ENCODE assay signal across 28 cellular contexts in the genomic region with DNA sequence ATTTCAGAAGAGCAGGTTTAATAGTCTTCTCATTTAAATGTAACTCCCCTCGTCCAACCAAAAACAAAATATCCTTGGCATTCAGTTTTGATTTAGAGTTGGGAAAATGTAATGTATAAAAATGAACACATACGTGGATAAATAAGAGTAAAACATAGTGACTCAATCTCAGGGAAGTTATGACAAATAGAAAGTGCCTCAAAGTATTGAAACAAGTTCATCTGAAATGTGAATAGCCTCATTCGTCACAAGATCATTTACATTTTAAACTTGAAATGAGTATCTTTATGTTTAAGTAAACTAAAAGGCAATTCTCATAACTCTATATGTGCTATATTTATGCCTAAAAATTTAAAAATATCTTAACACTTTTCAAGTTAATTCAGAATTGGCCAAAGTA.
DNase-seq lines count a peak whose midpoint lies in the region; ATAC-seq and TF ChIP-seq lines count a peak whose summit lies in the region.
"Had no signal": no experiment of that assay in that cellular context is flagged by ENCODE, and none has a peak within 500 bp of the region (broad histone marks: within the 10 kb centered on the region; RNA-seq: fewer than 3 reads in every experiment).

No MANE protein-coding gene starts in this region.

- CTCF ChIA-PET in activated CD4-positive, alpha-beta T cell treated with anti-CD3 and anti-CD28 coated beads for 36 hours (lab: Charles Lee), result no interaction called here

- peak overlapping the region; percentile 7 to 86 for H3K9ac ChIP-seq in liver (ENCODE audit: low read depth in 1 of 2, low read length in 2 of 2)

- ATAC-seq in activated CD4-positive, alpha-beta T cell treated with anti-CD3 and anti-CD28 coated beads for 36 hours, result peak; percentile 44
- ATAC-seq in thoracic aorta (ENCODE audit: insufficient number of reproducible peaks, low FRiP score, low read depth), result no peak
- no peak for ATAC-seq in GM21390 (IDR thresholded peaks at IDR 0.05; ENCODE audit: unreplicated experiment)
- ATAC-seq: activated CD8-positive, alpha-beta T cell treated with anti-CD3 and anti-CD28 coated beads, Interleukin-2, amount 10 ng/mL, durations not matched to agents 7 days and 5 days; naive thymus-derived CD4-positive, alpha-beta T cell had no signal

- H3K4me3 Mint-ChIP-seq in activated CD4-positive, alpha-beta T cell treated with anti-CD3 and anti-CD28 coated beads for 36 hours, result no peak overlapping the region
- H3K4me3 Mint-ChIP-seq: activated CD8-positive, alpha-beta T cell treated with anti-CD3 and anti-CD28 coated beads, Interleukin-2, amount 10 ng/mL, durations not matched to agents 7 days and 5 days; naive thymus-derived CD4-positive, alpha-beta T cell; stimulated activated naive CD8-positive, alpha-beta T cell treated with anti-CD3 and anti-CD28 coated beads, Interleukin-15, Interleukin-2, amounts not matched to agents 100 ng/mL and 50 ng/mL, for 24 hours had no signal

- no peaks in the 10 kb centered on the region for H3K9me3 Mint-ChIP-seq in activated CD4-positive, alpha-beta T cell treated with anti-CD3 and anti-CD28 coated beads for 36 hours (ENCODE audit: low read depth)
- H3K9me3 Mint-ChIP-seq: naive thymus-derived CD4-positive, alpha-beta T cell; stimulated activated naive CD8-positive, alpha-beta T cell treated with anti-CD3 and anti-CD28 coated beads, Interleukin-15, Interleukin-2, amounts not matched to agents 100 ng/mL and 50 ng/mL, for 24 hours had no signal

- POLR2A ChIA-PET in activated CD4-positive, alpha-beta T cell treated with anti-CD3 and anti-CD28 coated beads for 36 hours (lab: Charles Lee), result no interaction called here

- H3K27ac ChIP-seq in coronary artery, result peak overlapping the region; percentile 23 to 67
- H3K27ac ChIP-seq in liver (ENCODE audit: low read depth in 1 of 2, low read length in 2 of 2), result peak overlapping the region; percentile 71 to 88
- peak overlapping the region in 1 of 2 donors; percentile 64 for H3K27ac ChIP-seq in thoracic aorta
- H3K27ac ChIP-seq: 22Rv1 had no signal

- DNase-seq in activated CD4-positive, alpha-beta T cell treated with anti-CD3 and anti-CD28 coated beads for 36 hours, result no peak
- no peak for DNase-seq in activated CD4-positive, alpha-beta T cell treated with anti-CD3 and anti-CD28 coated beads for 4 hours
- DNase-seq in coronary artery (ENCODE audit: low spot score) (no peak), thoracic aorta (ENCODE audit: low spot score) (no peak), OCI-M2 (lab: John Stamatoyannopoulos, UW; ENCODE audit: unreplicated experiment) (no peak), NCI-H526 (lab: John Stamatoyannopoulos, UW) (no peak)
- DNase-seq: activated CD4-positive, CD25-positive, alpha-beta regulatory T cell treated with anti-CD3 and anti-CD28 coated beads, Interleukin-2, amount 50 U/mL, for 72 hours; activated CD8-positive, alpha-beta T cell treated with anti-CD3 and anti-CD28 coated beads, Interleukin-2, amount 10 ng/mL, durations not matched to agents 7 days and 5 days; activated gamma-delta T cell treated with Interleukin-2 at 50 U/mL for 16 hours; activated T-cell treated with anti-CD3 and anti-CD28 coated beads for 4 hours; AML-193; cortex of kidney; heart left ventricle; mesendoderm; naive thymus-derived CD4-positive, alpha-beta T cell; NCI-H1048; NCI-H187; NCI-H2171 treated with DMSO at 0.1 percent for 48 hours; NCI-H524 treated with DMSO at 0.1 percent for 48 hours; nucleus accumbens; SIG-M5; upper lobe of left lung had no signal

- intact Hi-C loops in activated CD4-positive, alpha-beta T cell treated with anti-CD3 and anti-CD28 coated beads for 36 hours (cut with DNase I, micrococcal nuclease), result no loop called here

- 46% methylated on average over 3 of the region's 3 CpGs for WGBS in liver

- H3K27me3 ChIP-seq in liver (ENCODE audit: control insufficient read depth in 4 of 4, insufficient read depth in 4 of 4, low read length in 3 of 4) (no peaks in the 10 kb centered on the region), thoracic aorta (replicated peaks; ENCODE audit: insufficient read depth) (no peaks in the 10 kb centered on the region)
- H3K27me3 ChIP-seq: heart left ventricle, Peyer's patch, upper lobe of left lung had no signal

- H3K4me3 ChIP-seq in coronary artery, result peak overlapping the region; percentile 47
- H3K4me3 ChIP-seq in liver (ENCODE audit: low read depth in 1 of 3, low read length in 3 of 3), result peak overlapping the region in 2 of 3 donors; percentile 44 to 67
- peak overlapping the region; percentile 57 for H3K4me3 ChIP-seq in thoracic aorta
- H3K4me3 ChIP-seq: HAP-1, Peyer's patch, upper lobe of left lung had no signal

- no peak overlapping the region for H3K27ac Mint-ChIP-seq in activated CD4-positive, alpha-beta T cell treated with anti-CD3 and anti-CD28 coated beads for 36 hours
- H3K27ac Mint-ChIP-seq: activated CD8-positive, alpha-beta T cell treated with anti-CD3 and anti-CD28 coated beads, Interleukin-2, amount 10 ng/mL, durations not matched to agents 7 days and 5 days had no signal

- no peaks in the 10 kb centered on the region for H3K36me3 Mint-ChIP-seq in activated CD4-positive, alpha-beta T cell treated with anti-CD3 and anti-CD28 coated beads for 36 hours (ENCODE audit: low read depth)

- peaks cover 7 to 19% (median 11%) of the 10 kb centered on the region in 4 donors for H3K4me1 ChIP-seq in liver (ENCODE audit: control insufficient read depth in 4 of 4, insufficient read depth in 4 of 4, low read length in 3 of 4)
- H3K4me1 ChIP-seq in thoracic aorta (ENCODE audit: control insufficient read depth in 1 of 2, low read depth in 2 of 2), result peaks cover 0 to 27% of the 10 kb centered on the region in 2 donors
- H3K4me1 ChIP-seq: Peyer's patch had no signal

- H3K36me3 ChIP-seq in liver (ENCODE audit: control insufficient read depth in 4 of 4, insufficient read depth in 3 of 4, low read depth in 1 of 4, low read length in 3 of 4) (no peaks in the 10 kb centered on the region), thoracic aorta (no peaks in the 10 kb centered on the region)
- H3K36me3 ChIP-seq: HAP-1, heart left ventricle, Peyer's patch, upper lobe of left lung had no signal

- no peak for TF ChIP-seq CTCF in coronary artery (IDR thresholded peaks at IDR 0.05)
- no peak for TF ChIP-seq CTCF in liver (IDR thresholded peaks at IDR 0.05; ENCODE audit: low read depth, low read length, missing input control)
- no peak for TF ChIP-seq CTCF in thoracic aorta (IDR thresholded peaks at IDR 0.05)

- no peaks in the 10 kb centered on the region for H3K27me3 Mint-ChIP-seq in activated CD4-positive, alpha-beta T cell treated with anti-CD3 and anti-CD28 coated beads for 36 hours
- H3K27me3 Mint-ChIP-seq: naive thymus-derived CD4-positive, alpha-beta T cell; stimulated activated naive CD8-positive, alpha-beta T cell treated with anti-CD3 and anti-CD28 coated beads, Interleukin-15, Interleukin-2, amounts not matched to agents 100 ng/mL and 50 ng/mL, for 24 hours had no signal

- peaks cover 9% of the 10 kb centered on the region for H3K4me1 Mint-ChIP-seq in activated CD4-positive, alpha-beta T cell treated with anti-CD3 and anti-CD28 coated beads for 36 hours

- no peak for TF ChIP-seq RAD21 in liver (IDR thresholded peaks at IDR 0.05)

- H3K9me3 ChIP-seq in liver (ENCODE audit: control insufficient read depth in 4 of 4, low read length in 3 of 4) (no peaks in the 10 kb centered on the region), thoracic aorta (no peaks in the 10 kb centered on the region)
- H3K9me3 ChIP-seq: HAP-1, heart left ventricle, Peyer's patch, upper lobe of left lung had no signal

TF ChIP-seq in liver, 16 proteins besides CTCF, POLR2A, EP300 and RAD21 (continues in another document):
- TF ChIP-seq YY1 (IDR thresholded peaks at IDR 0.05) (no peak), FOXA1 (IDR thresholded peaks at IDR 0.05) (no peak), EGR1 (IDR thresholded peaks at IDR 0.05; ENCODE audit: low read depth in 2 of 2) (no peak), JUND (IDR thresholded peaks at IDR 0.05) (no peak), RXRA (IDR thresholded peaks at IDR 0.05) (no peak), HNF4G (IDR thresholded peaks at IDR 0.05) (no peak), FOXA2 (IDR thresholded peaks at IDR 0.05) (no peak), NR2F2 (IDR thresholded peaks at IDR 0.05) (no peak), TAF1 (conservative IDR thresholded peaks at IDR 0.05) (no peak), HNF4A (conservative IDR thresholded peaks at IDR 0.05) (no peak), SP1 (IDR thresholded peaks at IDR 0.05) (no peak)
- TF ChIP-seq, protein P1, sequence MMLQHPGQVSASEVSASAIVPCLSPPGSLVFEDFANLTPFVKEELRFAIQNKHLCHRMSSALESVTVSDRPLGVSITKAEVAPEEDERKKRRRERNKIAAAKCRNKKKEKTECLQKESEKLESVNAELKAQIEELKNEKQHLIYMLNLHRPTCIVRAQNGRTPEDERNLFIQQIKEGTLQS (IDR thresholded peaks at IDR 0.05), result no peak
- TF ChIP-seq, protein P2, sequence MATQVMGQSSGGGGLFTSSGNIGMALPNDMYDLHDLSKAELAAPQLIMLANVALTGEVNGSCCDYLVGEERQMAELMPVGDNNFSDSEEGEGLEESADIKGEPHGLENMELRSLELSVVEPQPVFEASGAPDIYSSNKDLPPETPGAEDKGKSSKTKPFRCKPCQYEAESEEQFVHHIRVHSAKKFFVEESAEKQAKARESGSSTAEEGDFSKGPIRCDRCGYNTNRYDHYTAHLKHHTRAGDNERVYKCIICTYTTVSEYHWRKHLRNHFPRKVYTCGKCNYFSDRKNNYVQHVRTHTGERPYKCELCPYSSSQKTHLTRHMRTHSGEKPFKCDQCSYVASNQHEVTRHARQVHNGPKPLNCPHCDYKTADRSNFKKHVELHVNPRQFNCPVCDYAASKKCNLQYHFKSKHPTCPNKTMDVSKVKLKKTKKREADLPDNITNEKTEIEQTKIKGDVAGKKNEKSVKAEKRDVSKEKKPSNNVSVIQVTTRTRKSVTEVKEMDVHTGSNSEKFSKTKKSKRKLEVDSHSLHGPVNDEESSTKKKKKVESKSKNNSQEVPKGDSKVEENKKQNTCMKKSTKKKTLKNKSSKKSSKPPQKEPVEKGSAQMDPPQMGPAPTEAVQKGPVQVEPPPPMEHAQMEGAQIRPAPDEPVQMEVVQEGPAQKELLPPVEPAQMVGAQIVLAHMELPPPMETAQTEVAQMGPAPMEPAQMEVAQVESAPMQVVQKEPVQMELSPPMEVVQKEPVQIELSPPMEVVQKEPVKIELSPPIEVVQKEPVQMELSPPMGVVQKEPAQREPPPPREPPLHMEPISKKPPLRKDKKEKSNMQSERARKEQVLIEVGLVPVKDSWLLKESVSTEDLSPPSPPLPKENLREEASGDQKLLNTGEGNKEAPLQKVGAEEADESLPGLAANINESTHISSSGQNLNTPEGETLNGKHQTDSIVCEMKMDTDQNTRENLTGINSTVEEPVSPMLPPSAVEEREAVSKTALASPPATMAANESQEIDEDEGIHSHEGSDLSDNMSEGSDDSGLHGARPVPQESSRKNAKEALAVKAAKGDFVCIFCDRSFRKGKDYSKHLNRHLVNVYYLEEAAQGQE (IDR thresholded peaks at IDR 0.05), result no peak
- TF ChIP-seq, protein P3, sequence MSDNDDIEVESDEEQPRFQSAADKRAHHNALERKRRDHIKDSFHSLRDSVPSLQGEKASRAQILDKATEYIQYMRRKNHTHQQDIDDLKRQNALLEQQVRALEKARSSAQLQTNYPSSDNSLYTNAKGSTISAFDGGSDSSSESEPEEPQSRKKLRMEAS (IDR thresholded peaks at IDR 0.05), result no peak
